In the genomic region with DNA sequence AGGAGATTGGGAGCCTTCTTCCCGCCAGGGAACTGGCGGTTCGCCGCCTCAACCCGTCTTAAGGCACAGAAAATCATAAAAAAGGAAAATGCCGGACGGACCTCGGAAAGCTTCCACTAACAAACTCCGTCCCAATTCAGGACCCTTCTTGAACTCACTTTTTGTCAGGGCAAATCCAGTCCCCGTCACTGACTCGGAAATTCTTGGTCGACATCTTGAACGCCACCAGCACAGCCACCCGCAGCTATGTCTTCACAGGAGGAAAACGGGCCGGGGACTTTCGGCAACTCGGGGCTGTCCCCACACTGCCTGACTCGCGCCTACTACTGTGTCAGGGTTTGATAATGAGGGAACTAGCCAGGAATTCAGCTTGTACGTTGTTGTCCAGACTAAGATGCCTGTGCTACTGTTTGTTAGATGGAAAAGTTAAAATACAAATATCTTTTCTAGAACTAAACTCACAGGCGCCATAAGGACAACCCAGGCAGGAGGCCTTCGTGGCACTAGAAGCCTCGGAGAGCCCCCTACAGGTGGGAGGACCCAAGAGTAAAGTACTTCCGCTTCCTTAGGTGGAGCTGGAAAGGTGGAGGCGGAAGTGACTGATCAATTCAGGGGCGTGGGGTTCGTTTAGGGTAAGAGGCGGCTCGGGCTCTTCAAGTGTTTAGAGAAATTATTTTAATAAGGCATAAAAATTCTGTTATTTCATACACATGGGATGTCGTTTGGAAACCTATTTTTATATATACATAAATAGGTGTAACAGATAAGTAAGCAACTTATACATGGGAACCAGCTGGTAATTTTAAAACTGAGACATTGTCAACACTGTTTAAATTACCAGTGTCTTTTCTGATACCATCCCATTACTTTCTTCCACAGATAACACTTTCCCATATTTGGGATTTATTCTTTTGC, we compare ENCODE assay signal across 8 cellular contexts. TPM values are rescaled to one million over a fixed set of nuclear protein-coding genes. Genes with fewer than 3 reads are reported as not detected.
A peak's percentile ranks its signal among the peaks of the same experiment; 100 is the strongest.
DNase-seq lines count a peak whose midpoint lies in the region; ATAC-seq and TF ChIP-seq lines count a peak whose summit lies in the region.

A gene with protein sequence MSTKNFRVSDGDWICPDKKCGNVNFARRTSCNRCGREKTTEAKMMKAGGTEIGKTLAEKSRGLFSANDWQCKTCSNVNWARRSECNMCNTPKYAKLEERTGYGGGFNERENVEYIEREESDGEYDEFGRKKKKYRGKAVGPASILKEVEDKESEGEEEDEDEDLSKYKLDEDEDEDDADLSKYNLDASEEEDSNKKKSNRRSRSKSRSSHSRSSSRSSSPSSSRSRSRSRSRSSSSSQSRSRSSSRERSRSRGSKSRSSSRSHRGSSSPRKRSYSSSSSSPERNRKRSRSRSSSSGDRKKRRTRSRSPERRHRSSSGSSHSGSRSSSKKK (minus strand): TSS at position 254 of the 915 bp plus-strand sequence. CDS start 40 bp downstream, at position 214.

- TF ChIP-seq CTCF in GM10248 (IDR thresholded peaks at IDR 0.05; ENCODE audit: control extremely low read depth, extremely low read depth, low read depth, missing control alignments) (peak; percentile 59), glutamatergic neuron (IDR thresholded peaks at IDR 0.05; ENCODE audit: partially characterized antibody, unreplicated experiment) (peak; percentile 50), osteocyte (IDR thresholded peaks at IDR 0.05) (peak; percentile 75), thyroid gland (IDR thresholded peaks at IDR 0.05) (peak in 5 of 6 experiments; percentile 21 to 50 (median 47))

- H3K4me3 ChIP-seq in thyroid gland (replicated peaks in 1 of 3): peak within 1 kb of the TSS; percentile 77 to 95 (median 83)

- H3K4me1 Mint-ChIP-seq in activated naive CD8-positive, alpha-beta T cell (ENCODE audit: low read depth): peaks cover 29% of the 10 kb centered on the region
- H3K4me1 Mint-ChIP-seq in glutamatergic neuron (ENCODE audit: low read depth, unreplicated experiment) (peaks cover 4% of the 10 kb centered on the region), osteocyte (ENCODE audit: unreplicated experiment) (peaks cover 19% of the 10 kb centered on the region)

- H3K27ac Mint-ChIP-seq in activated naive CD8-positive, alpha-beta T cell: peak within 1 kb of the TSS; percentile 100
- H3K27ac Mint-ChIP-seq in glutamatergic neuron (ENCODE audit: unreplicated experiment): peak within 1 kb of the TSS; percentile 90
- peak within 1 kb of the TSS; percentile 99 for H3K27ac Mint-ChIP-seq in osteocyte (ENCODE audit: unreplicated experiment)

- DNase-seq in GM10248 (ENCODE audit: extremely low spot score): peak; percentile 89
- DNase-seq in NCI-H1092 (lab: John Stamatoyannopoulos, UW): peak; percentile 90
- DNase-seq in SKM-1 (lab: John Stamatoyannopoulos, UW; ENCODE audit: unreplicated experiment): peak; percentile 93
- DNase-seq in glutamatergic neuron: peak; percentile 87
- DNase-seq in osteocyte (ENCODE audit: extremely low spot score, unreplicated experiment): peak; percentile 94
- peak; percentile 90 to 91 for DNase-seq in thyroid gland

- H3K9me3 Mint-ChIP-seq in activated naive CD8-positive, alpha-beta T cell (ENCODE audit: low read depth): no peaks in the 10 kb centered on the region
- H3K9me3 Mint-ChIP-seq in glutamatergic neuron (ENCODE audit: unreplicated experiment): no peaks in the 10 kb centered on the region
- no peaks in the 10 kb centered on the region for H3K9me3 Mint-ChIP-seq in osteocyte (ENCODE audit: unreplicated experiment)

- TF ChIP-seq POLR2A in thyroid gland (IDR thresholded peaks at IDR 0.05): peak in 1 of 2 donors; percentile 79

- intact Hi-C loops in thyroid gland (cut with DNase I): loop anchor here (10.0 kb wide), 1 partner anchor 856 kb away; a partner anchor contains a TSS

- H3K4me3 Mint-ChIP-seq in activated naive CD8-positive, alpha-beta T cell: peak within 1 kb of the TSS; percentile 99
- peak within 1 kb of the TSS; percentile 90 for H3K4me3 Mint-ChIP-seq in glutamatergic neuron (ENCODE audit: unreplicated experiment)
- H3K4me3 Mint-ChIP-seq in osteocyte (ENCODE audit: unreplicated experiment): peak within 1 kb of the TSS; percentile 90

- 1% methylated on average over 28 to 30 of the region's 31 CpGs for WGBS in thyroid gland, 2 donors

- H3K27ac ChIP-seq in thyroid gland: peak within 1 kb of the TSS; percentile 86 to 92 (median 90)

- ATAC-seq in HG02588 (IDR thresholded peaks at IDR 0.05; ENCODE audit: unreplicated experiment): peak; percentile 100

- POLR2A ChIA-PET in GM10248 (lab: Yijun Ruan, JAX): interaction anchor here (1.1 kb wide), 1 partner anchor 17 kb away, joined by 4 read pairs; no protein-coding TSS in a partner anchor

- H3K27me3 Mint-ChIP-seq in activated naive CD8-positive, alpha-beta T cell: peaks cover 8% of the 10 kb centered on the region
- peaks cover 5% of the 10 kb centered on the region for H3K27me3 Mint-ChIP-seq in glutamatergic neuron (ENCODE audit: unreplicated experiment)
- H3K27me3 Mint-ChIP-seq in osteocyte (ENCODE audit: unreplicated experiment): no peaks in the 10 kb centered on the region

- CTCF ChIA-PET in GM10248 (lab: Yijun Ruan, JAX): interaction anchor here (0.6 to 1.9 kb wide), 10 partner anchors 8 to 32 kb away, joined by 3 to 9 read pairs (median 4); no protein-coding TSS in a partner anchor

- no peaks in the 10 kb centered on the region for H3K9me3 ChIP-seq in thyroid gland

- peaks cover 14% of the 10 kb centered on the region for H3K36me3 Mint-ChIP-seq in activated naive CD8-positive, alpha-beta T cell
- H3K36me3 Mint-ChIP-seq in glutamatergic neuron (ENCODE audit: unreplicated experiment) (no peaks in the 10 kb centered on the region), osteocyte (ENCODE audit: unreplicated experiment) (peaks cover 6% of the 10 kb centered on the region)

- peaks cover 4 to 16% of the 10 kb centered on the region in 2 donors for H3K36me3 ChIP-seq in thyroid gland

- H3K27me3 ChIP-seq in thyroid gland: no peaks in the 10 kb centered on the region

- H3K4me1 ChIP-seq in thyroid gland: peaks cover 19 to 23% of the 10 kb centered on the region in 2 donors

RNA-seq across cellular contexts. Expression of the gene that starts here (rescaled TPM):
- total RNA-seq in glutamatergic neuron (ENCODE audit: unreplicated experiment) (81.0 TPM), osteocyte (78.1 and 84.3 TPM in 2 replicates), thyroid gland (100 to 1,000 TPM in 1 of 4 donors, 10 to 100 TPM in 3; 67.3 to 125 (median 93.7) TPM)

Comparison
In these comparisons a context has a peak if more than half of its experiments do, and no peak if none do; other contexts are left out.
1. Peak in every context shown above with its lines: DNase-seq, ATAC-seq, H3K4me3 ChIP-seq and H3K27ac ChIP-seq.